23 cellular contexts compared by ENCODE assay signal in genomic region chr17:9419932-9420453, GRCh38.
"Had no signal": no experiment of that assay in that cellular context is flagged by ENCODE, and none has a peak within 500 bp of the region (broad histone marks: within the 10 kb centered on the region; RNA-seq: fewer than 3 reads in every experiment).

No MANE protein-coding gene starts in this region.

- H3K27me3 Mint-ChIP-seq: naive B cell; stimulated activated naive B cell treated with anti-CD40 and anti-IgM and Interleukin-4, amounts not matched to agents 10 μg/mL and 1 μg/mL and 100 μg/mL, for 72 hours had no signal

- H3K27ac ChIP-seq: coronary artery, parathyroid adenoma, prostate gland, skin epidermis, thyroid gland, upper lobe of left lung, uterus had no signal

- H3K9ac ChIP-seq: parathyroid adenoma had no signal

- H3K9me3 ChIP-seq: prostate gland, thyroid gland, upper lobe of left lung, uterus had no signal

- H3K27me3 ChIP-seq: thyroid gland, upper lobe of left lung, uterus had no signal

- DNase-seq: cerebellar nuclear complex; effector CD4-positive, alpha-beta T cell; endodermal cell; erythroblast; foreskin melanocyte; head of caudate nucleus; hippocampal formation; islet precursor cell; midbrain; naive B cell; nephron progenitor cell; stimulated activated CD4-positive, alpha-beta T cell treated with anti-CD3 and anti-CD28 coated beads, Interleukin-2, amount 100 ng/mL, for 24 hours; stimulated activated CD4-positive, alpha-beta T cell treated with anti-CD3 and anti-CD28 coated beads, Interleukin-4, amount 100 ng/mL, for 4 hours; stimulated activated naive B cell treated with anti-CD40 and anti-IgM and Interleukin-4, amounts not matched to agents 10 μg/mL and 1 μg/mL and 100 μg/mL, for 72 hours; thyroid gland; upper lobe of left lung; uterus had no signal

- H3K4me3 ChIP-seq: coronary artery, prostate gland, skin epidermis, thyroid gland, upper lobe of left lung, uterus had no signal

- ATAC-seq: left lobe of liver; sciatic nerve; stimulated activated naive B cell treated with anti-CD40 and anti-IgM and Interleukin-4, amounts not matched to agents 10 μg/mL and 1 μg/mL and 100 μg/mL, for 72 hours had no signal

- H3K4me1 ChIP-seq: parathyroid adenoma, prostate gland, thyroid gland, upper lobe of left lung, uterus had no signal

- H2AFZ ChIP-seq: parathyroid adenoma had no signal

- H3K36me3 ChIP-seq: prostate gland, thyroid gland, upper lobe of left lung, uterus had no signal

- H3K4me1 Mint-ChIP-seq: endodermal cell had no signal

- H3K4me3 Mint-ChIP-seq: endodermal cell; nephron progenitor cell; stimulated activated naive B cell treated with anti-CD40 and anti-IgM and Interleukin-4, amounts not matched to agents 10 μg/mL and 1 μg/mL and 100 μg/mL, for 72 hours had no signal

- H3K79me2 ChIP-seq: parathyroid adenoma had no signal

- H3K27ac Mint-ChIP-seq: endodermal cell; nephron progenitor cell; stimulated activated naive B cell treated with anti-CD40 and anti-IgM and Interleukin-4, amounts not matched to agents 10 μg/mL and 1 μg/mL and 100 μg/mL, for 72 hours had no signal
